ENCODE assay signal across 1 cellular context in the genomic region with DNA sequence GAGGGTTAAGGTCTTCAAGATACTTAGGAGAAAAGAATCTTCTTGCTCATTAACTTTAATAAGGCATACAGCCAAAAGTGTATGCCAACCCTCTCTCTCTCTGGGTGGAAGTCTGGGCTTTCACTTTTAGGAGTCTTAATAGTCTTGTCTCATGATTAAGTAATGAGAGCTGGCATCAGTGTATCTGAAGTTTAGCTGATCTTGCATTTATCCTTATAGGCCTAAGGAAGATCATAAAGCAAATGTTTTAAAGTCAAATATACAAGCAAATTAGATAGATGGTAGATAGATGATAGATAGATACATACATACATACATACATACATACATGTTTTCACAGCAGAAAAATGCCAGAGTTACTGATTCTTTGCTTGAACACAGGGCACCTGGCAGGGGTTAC.
A peak's percentile ranks its signal among the peaks of the same experiment; 100 is the strongest.
TF ChIP-seq lines count a peak whose summit lies in the region.

No MANE protein-coding gene starts in this region.

TF ChIP-seq in K562, 482 proteins besides CTCF, POLR2A, EP300 and RAD21:
- TF ChIP-seq, protein P1, sequence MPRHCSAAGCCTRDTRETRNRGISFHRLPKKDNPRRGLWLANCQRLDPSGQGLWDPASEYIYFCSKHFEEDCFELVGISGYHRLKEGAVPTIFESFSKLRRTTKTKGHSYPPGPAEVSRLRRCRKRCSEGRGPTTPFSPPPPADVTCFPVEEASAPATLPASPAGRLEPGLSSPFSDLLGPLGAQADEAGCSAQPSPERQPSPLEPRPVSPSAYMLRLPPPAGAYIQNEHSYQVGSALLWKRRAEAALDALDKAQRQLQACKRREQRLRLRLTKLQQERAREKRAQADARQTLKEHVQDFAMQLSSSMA (CRISPR knock-in tag; IDR thresholded peaks at IDR 0.05): no peak
- TF ChIP-seq MAFG (tag; conservative IDR thresholded peaks at IDR 0.05) (0 out of 2 replicates have a peak, but pooled peaks have one; percentile 17), MAFK (IDR thresholded peaks at IDR 0.05; ENCODE audit: low read length) (peak; percentile 25; the same call in 1 of the 2 replicates), SPI1 (IDR thresholded peaks at IDR 0.05; ENCODE audit: borderline replicate concordance, low read depth, low read length) (no peak), C11orf30 (IDR thresholded peaks at IDR 0.05; ENCODE audit: low read depth) (peak; percentile 8; the same call in 1 of the 2 replicates), HOXB6 (CRISPR knock-in tag; IDR thresholded peaks at IDR 0.05; ENCODE audit: borderline replicate concordance) (no peak), LEF1 (IDR thresholded peaks at IDR 0.05) (no peak), MAFF (IDR thresholded peaks at IDR 0.05; ENCODE audit: low read length) (peak; percentile 50), ZNF316 (IDR thresholded peaks at IDR 0.05) (peak; percentile 49; the same call in 1 of the 2 replicates), BRCA1 (IDR thresholded peaks at IDR 0.05) (no peak), BRCA1 (CRISPR knock-in tag; IDR thresholded peaks at IDR 0.05) (no peak), TSHZ1 (CRISPR knock-in tag; IDR thresholded peaks at IDR 0.05) (no peak)
